ENCODE assay signal across 33 cellular contexts in the genomic region with DNA sequence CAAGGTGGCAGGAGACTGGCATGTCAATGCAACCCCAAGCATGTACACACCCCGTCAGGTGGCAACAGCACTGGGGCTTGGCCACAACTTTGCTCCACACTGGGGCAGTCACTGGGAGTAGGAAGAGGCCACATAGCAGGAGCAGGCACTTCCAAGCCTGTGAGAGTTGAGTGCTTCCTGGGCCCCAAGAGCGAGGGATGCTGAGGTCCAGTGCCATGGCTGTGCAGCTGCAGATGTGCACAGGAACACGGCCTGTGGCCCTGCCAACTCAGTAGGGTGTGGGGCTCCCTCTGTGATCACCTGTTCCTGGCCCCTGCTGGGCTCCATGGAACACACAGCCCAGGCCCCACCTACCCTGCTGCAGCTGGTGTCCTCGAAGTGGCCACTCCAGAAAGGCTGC.
"Had no signal": no experiment of that assay in that cellular context is flagged by ENCODE, and none has a peak within 500 bp of the region (broad histone marks: within the 10 kb centered on the region; RNA-seq: fewer than 3 reads in every experiment).

No MANE protein-coding gene starts in this region.

- H3K27me3 Mint-ChIP-seq: activated B cell treated with CpG ODN at 0.5 μM for 24 hours; activated CD4-positive, alpha-beta memory T cell treated with anti-CD3 and anti-CD28 coated beads for 36 hours; activated CD4-positive, alpha-beta T cell treated with anti-CD3 and anti-CD28 coated beads, Interleukin-2, amount 10 ng/mL, durations not matched to agents 24 days and 14 days; activated CD8-positive, alpha-beta memory T cell treated with anti-CD3 and anti-CD28 coated beads, Interleukin-2, amount 10 ng/mL, durations not matched to agents 7 days and 5 days; activated naive CD4-positive, alpha-beta T cell treated with anti-CD3 and anti-CD28 coated beads, Interleukin-2, amount 10 ng/mL, durations not matched to agents 7 days and 5 days; activated naive CD8-positive, alpha-beta T cell treated with anti-CD3 and anti-CD28 coated beads for 36 hours; activated T-cell treated with anti-CD3 and anti-CD28 coated beads, Interleukin-2, amount 50 U/mL, for 24 hours had no signal

- H3K4me1 ChIP-seq: adrenal gland, body of pancreas, breast epithelium had no signal

- H3K36me3 Mint-ChIP-seq: activated CD4-positive, alpha-beta memory T cell treated with anti-CD3 and anti-CD28 coated beads for 36 hours; activated CD8-positive, alpha-beta memory T cell treated with anti-CD3 and anti-CD28 coated beads, Interleukin-2, amount 10 ng/mL, durations not matched to agents 7 days and 5 days; activated naive CD4-positive, alpha-beta T cell treated with anti-CD3 and anti-CD28 coated beads, Interleukin-2, amount 10 ng/mL, durations not matched to agents 7 days and 5 days; activated naive CD4-positive, alpha-beta T cell treated with anti-CD3 and anti-CD28 coated beads, Interleukin-2, amount 50 U/mL, for 72 hours; activated naive CD8-positive, alpha-beta T cell treated with anti-CD3 and anti-CD28 coated beads for 36 hours had no signal

- DNase-seq: activated B cell treated with CpG ODN at 0.5 μM for 24 hours; activated CD4-positive, alpha-beta memory T cell treated with anti-CD3 and anti-CD28 coated beads for 36 hours; activated CD4-positive, alpha-beta T cell treated with anti-CD3 and anti-CD28 coated beads for 4 hours; activated CD4-positive, alpha-beta T cell treated with anti-CD3 and anti-CD28 coated beads, Interleukin-2, amount 10 ng/mL, durations not matched to agents 24 days and 14 days; activated CD4-positive, alpha-beta T cell treated with anti-CD3 and anti-CD28 coated beads, Interleukin-2, amount 50 U/mL, for 1 hour; activated CD4-positive, alpha-beta T cell treated with anti-CD3 and anti-CD28 coated beads, Interleukin-2, amount 50 U/mL, for 4 hours; activated CD4-positive, CD25-positive, alpha-beta regulatory T cell treated with anti-CD3 and anti-CD28 coated beads, Interleukin-2, amount 50 U/mL, for 72 hours; activated CD8-positive, alpha-beta memory T cell treated with anti-CD3 and anti-CD28 coated beads for 24 hours; activated CD8-positive, alpha-beta memory T cell treated with anti-CD3 and anti-CD28 coated beads, Interleukin-2, amount 10 ng/mL, durations not matched to agents 7 days and 5 days; activated CD8-positive, alpha-beta memory T cell treated with anti-CD3 and anti-CD28 coated beads, Interleukin-2, amount 50 U/mL, for 48 hours; activated CD8-positive, alpha-beta T cell treated with anti-CD3 and anti-CD28 coated beads, Interleukin-2, amount 10 ng/mL, durations not matched to agents 7 days and 5 days; activated effector memory CD4-positive, alpha-beta T cell treated with Interleukin-2 at 50 U/mL for 16 hours; activated gamma-delta T cell; activated naive CD4-positive, alpha-beta T cell treated with anti-CD3 and anti-CD28 coated beads, Interleukin-2, amount 10 ng/mL, durations not matched to agents 7 days and 5 days; activated naive CD4-positive, alpha-beta T cell treated with Interleukin-2 at 50 U/mL for 16 hours; activated naive CD8-positive, alpha-beta T cell treated with anti-CD3 and anti-CD28 coated beads for 36 hours; activated T-cell treated with anti-CD3 and anti-CD28 coated beads, Interleukin-2, amount 50 U/mL, for 24 hours; activated T-cell treated with anti-CD3 and anti-CD28 coated beads, Interleukin-2, amount 50 U/mL, for 48 hours; adrenal gland; amniotic stem cell; body of pancreas; brain microvascular endothelial cell; central memory CD4-positive, alpha-beta T cell; SW 1271; T-helper 1 cell; T-helper 2 cell; T-helper 9 cell had no signal

- H3K4me3 Mint-ChIP-seq: activated B cell treated with CpG ODN at 0.5 μM for 24 hours; activated CD4-positive, alpha-beta memory T cell treated with anti-CD3 and anti-CD28 coated beads for 36 hours; activated CD4-positive, alpha-beta T cell treated with anti-CD3 and anti-CD28 coated beads, Interleukin-2, amount 10 ng/mL, durations not matched to agents 24 days and 14 days; activated CD8-positive, alpha-beta memory T cell treated with anti-CD3 and anti-CD28 coated beads, Interleukin-2, amount 10 ng/mL, durations not matched to agents 7 days and 5 days; activated CD8-positive, alpha-beta T cell treated with anti-CD3 and anti-CD28 coated beads, Interleukin-2, amount 10 ng/mL, durations not matched to agents 7 days and 5 days; activated naive CD4-positive, alpha-beta T cell treated with anti-CD3 and anti-CD28 coated beads, Interleukin-2, amount 10 ng/mL, durations not matched to agents 7 days and 5 days; activated naive CD8-positive, alpha-beta T cell treated with anti-CD3 and anti-CD28 coated beads for 36 hours; activated T-cell treated with anti-CD3 and anti-CD28 coated beads, Interleukin-2, amount 50 U/mL, for 24 hours; T-helper 1 cell treated with Interleukin-12 subunit alpha and Interleukin-12 subunit beta and Interleukin-4 antibody, amounts not matched to agents 30 μg/mL and 1 μg/mL, for 36 hours; T-helper 2 cell treated with Interferon-gamma antibody and Interleukin-4, amounts not matched to agents 5 μg/mL and 100 μg/mL, for 36 hours had no signal

- ATAC-seq: activated CD8-positive, alpha-beta memory T cell treated with anti-CD3 and anti-CD28 coated beads, Interleukin-2, amount 10 ng/mL, durations not matched to agents 7 days and 5 days; activated CD8-positive, alpha-beta T cell treated with anti-CD3 and anti-CD28 coated beads, Interleukin-2, amount 10 ng/mL, durations not matched to agents 7 days and 5 days; activated naive CD4-positive, alpha-beta T cell treated with anti-CD3 and anti-CD28 coated beads, Interleukin-2, amount 50 U/mL, for 72 hours; body of pancreas had no signal

- H3K27me3 ChIP-seq: adrenal gland, body of pancreas, brain microvascular endothelial cell, breast epithelium had no signal

- H3K9me3 Mint-ChIP-seq: activated B cell treated with CpG ODN at 0.5 μM for 24 hours; activated CD4-positive, alpha-beta T cell treated with anti-CD3 and anti-CD28 coated beads, Interleukin-2, amount 10 ng/mL, durations not matched to agents 24 days and 14 days; T-helper 2 cell treated with Interferon-gamma antibody and Interleukin-4, amounts not matched to agents 5 μg/mL and 100 μg/mL, for 36 hours had no signal

- H3K4me3 ChIP-seq: adrenal gland, body of pancreas, breast epithelium had no signal

- H3K9me3 ChIP-seq: adrenal gland, body of pancreas, breast epithelium had no signal

- H3K27ac ChIP-seq: adrenal gland, body of pancreas, brain microvascular endothelial cell, breast epithelium, VCaP had no signal

- H3K27ac Mint-ChIP-seq: activated B cell treated with CpG ODN at 0.5 μM for 24 hours; activated CD4-positive, alpha-beta memory T cell treated with anti-CD3 and anti-CD28 coated beads for 36 hours; activated CD4-positive, alpha-beta T cell treated with anti-CD3 and anti-CD28 coated beads, Interleukin-2, amount 10 ng/mL, durations not matched to agents 24 days and 14 days; activated CD8-positive, alpha-beta memory T cell treated with anti-CD3 and anti-CD28 coated beads, Interleukin-2, amount 10 ng/mL, durations not matched to agents 7 days and 5 days; activated CD8-positive, alpha-beta T cell treated with anti-CD3 and anti-CD28 coated beads, Interleukin-2, amount 10 ng/mL, durations not matched to agents 7 days and 5 days; activated naive CD4-positive, alpha-beta T cell treated with anti-CD3 and anti-CD28 coated beads, Interleukin-2, amount 10 ng/mL, durations not matched to agents 7 days and 5 days; activated naive CD4-positive, alpha-beta T cell treated with anti-CD3 and anti-CD28 coated beads, Interleukin-2, amount 50 U/mL, for 72 hours; activated naive CD8-positive, alpha-beta T cell treated with anti-CD3 and anti-CD28 coated beads for 36 hours; activated T-cell treated with anti-CD3 and anti-CD28 coated beads, Interleukin-2, amount 50 U/mL, for 24 hours; activated T-helper 2 cell treated with anti-CD3 and anti-CD28 coated beads, Interferon-gamma antibody, Interleukin-2, Interleukin-4, amounts not matched to agents 10 μg/mL and 5 μg/mL and 100 μg/mL, durations not matched to agents 14 hours and 24 hours and 36 hours; T-helper 1 cell treated with Interleukin-12 subunit alpha and Interleukin-12 subunit beta and Interleukin-4 antibody, amounts not matched to agents 30 μg/mL and 1 μg/mL, for 36 hours; T-helper 2 cell treated with Interferon-gamma antibody and Interleukin-4, amounts not matched to agents 5 μg/mL and 100 μg/mL, for 36 hours had no signal

- H3K36me3 ChIP-seq: adrenal gland, brain microvascular endothelial cell, breast epithelium had no signal

- H3K4me1 Mint-ChIP-seq: activated B cell treated with CpG ODN at 0.5 μM for 24 hours; activated CD4-positive, alpha-beta T cell treated with anti-CD3 and anti-CD28 coated beads, Interleukin-2, amount 10 ng/mL, durations not matched to agents 24 days and 14 days; activated CD8-positive, alpha-beta memory T cell treated with anti-CD3 and anti-CD28 coated beads, Interleukin-2, amount 10 ng/mL, durations not matched to agents 7 days and 5 days; activated naive CD4-positive, alpha-beta T cell treated with anti-CD3 and anti-CD28 coated beads, Interleukin-2, amount 10 ng/mL, durations not matched to agents 7 days and 5 days; activated naive CD8-positive, alpha-beta T cell treated with anti-CD3 and anti-CD28 coated beads for 36 hours had no signal
